2 cellular contexts compared by ENCODE assay signal in genomic region chr6:150598401-150598800, GRCh38.
TF ChIP-seq lines count a peak whose summit lies in the region.

No MANE protein-coding gene starts in this region.

TF ChIP-seq in SK-N-SH, 30 proteins besides CTCF, POLR2A, EP300 and RAD21 (continued from another document):
- TF ChIP-seq GABPA (IDR thresholded peaks at IDR 0.05; ENCODE audit: low read depth), result no peak
- no peak for TF ChIP-seq TCF12 (IDR thresholded peaks at IDR 0.05)
- TF ChIP-seq SMC3 (IDR thresholded peaks at IDR 0.05; ENCODE audit: low read depth, low read length), result no peak
- TF ChIP-seq PBX3 (IDR thresholded peaks at IDR 0.05), result no peak
- TF ChIP-seq YY1 (IDR thresholded peaks at IDR 0.05; ENCODE audit: low read depth), result no peak
- no peak for TF ChIP-seq CHD2 (IDR thresholded peaks at IDR 0.05; ENCODE audit: low read length, partially characterized antibody)
- no peak for TF ChIP-seq FOXM1 (IDR thresholded peaks at IDR 0.05; ENCODE audit: low read depth)
- TF ChIP-seq MAX (IDR thresholded peaks at IDR 0.05; ENCODE audit: low read depth), result no peak

TF ChIP-seq in GM23338, 12 proteins besides CTCF, POLR2A, EP300 and RAD21 (continued from another document):
- TF ChIP-seq ZNF462 (CRISPR knock-in tag; IDR thresholded peaks at IDR 0.05) (no peak), JUNB (IDR thresholded peaks at IDR 0.05; ENCODE audit: unreplicated experiment) (no peak), REST (IDR thresholded peaks at IDR 0.05; ENCODE audit: unreplicated experiment) (no peak), NANOG (IDR thresholded peaks at IDR 0.05; ENCODE audit: borderline replicate concordance) (no peak), ZNF114 (CRISPR knock-in tag; IDR thresholded peaks at IDR 0.05) (no peak), EZH2 (IDR thresholded peaks at IDR 0.05; ENCODE audit: low read depth, unreplicated experiment) (no peak), CREB1 (CRISPR knock-in tag; IDR thresholded peaks at IDR 0.05; ENCODE audit: low read depth) (no peak), ETS1 (IDR thresholded peaks at IDR 0.05) (no peak), POLR2AphosphoS5 (IDR thresholded peaks at IDR 0.05; ENCODE audit: low read depth) (no peak)
